In the genomic region with DNA sequence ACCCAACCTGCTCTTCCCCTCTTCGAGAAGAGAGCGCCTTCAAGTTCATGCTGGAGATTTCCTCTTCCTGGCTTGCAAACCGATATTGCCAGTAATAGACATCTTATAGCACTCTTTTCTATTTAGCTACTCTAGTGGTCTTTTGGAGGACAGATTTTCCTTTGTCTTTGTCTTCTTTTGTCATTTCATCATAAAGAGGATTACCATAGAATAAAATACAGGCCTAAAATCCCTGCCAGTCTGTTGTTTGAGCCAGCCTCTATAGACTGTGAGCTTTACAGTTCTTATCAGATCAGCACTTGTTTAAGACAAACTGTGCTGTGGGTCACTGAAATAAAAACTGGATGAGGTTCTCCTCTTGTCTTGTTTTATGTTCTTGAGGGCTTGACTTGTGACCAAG, we compare ENCODE assay signal across 25 cellular contexts.
"Had no signal": no experiment of that assay in that cellular context is flagged by ENCODE, and none has a peak within 500 bp of the region (broad histone marks: within the 10 kb centered on the region; RNA-seq: fewer than 3 reads in every experiment).

No MANE protein-coding gene starts in this region.

- FAIRE-seq: TTC549 had no signal

- H3K27me3 ChIP-seq: brain microvascular endothelial cell, cardiac muscle cell had no signal

- H3K9me3 Mint-ChIP-seq: activated CD4-positive, alpha-beta T cell treated with anti-CD3 and anti-CD28 coated beads, Interleukin-2, amount 10 ng/mL, durations not matched to agents 7 days and 5 days; activated naive CD4-positive, alpha-beta T cell treated with anti-CD3 and anti-CD28 coated beads for 36 hours; activated T-cell treated with anti-CD3 and anti-CD28 coated beads, Interleukin-2, amount 50 U/mL, for 4 hours had no signal

- H3K36me3 ChIP-seq: brain microvascular endothelial cell, cardiac muscle cell had no signal

- ATAC-seq: activated T-cell treated with anti-CD3 and anti-CD28 coated beads, Interleukin-2, amount 50 U/mL, for 4 hours; PC-3; T-cell had no signal

- H3K4me3 Mint-ChIP-seq: activated CD4-positive, alpha-beta memory T cell treated with anti-CD3 and anti-CD28 coated beads for 36 hours; activated CD4-positive, alpha-beta T cell treated with anti-CD3 and anti-CD28 coated beads, Interleukin-2, amount 10 ng/mL, durations not matched to agents 7 days and 5 days; activated naive CD4-positive, alpha-beta T cell treated with anti-CD3 and anti-CD28 coated beads for 36 hours; activated naive CD8-positive, alpha-beta T cell; activated T-cell treated with anti-CD3 and anti-CD28 coated beads, Interleukin-2, amount 50 U/mL, for 4 hours; T-cell had no signal

- H3K27ac Mint-ChIP-seq: activated CD4-positive, alpha-beta memory T cell treated with anti-CD3 and anti-CD28 coated beads for 36 hours; activated CD4-positive, alpha-beta T cell treated with anti-CD3 and anti-CD28 coated beads, Interleukin-2, amount 10 ng/mL, durations not matched to agents 7 days and 5 days; activated naive CD4-positive, alpha-beta T cell treated with anti-CD3 and anti-CD28 coated beads for 36 hours; activated naive CD8-positive, alpha-beta T cell; T-cell had no signal

- H3K27me3 Mint-ChIP-seq: activated CD4-positive, alpha-beta memory T cell treated with anti-CD3 and anti-CD28 coated beads for 36 hours; activated CD4-positive, alpha-beta T cell treated with anti-CD3 and anti-CD28 coated beads, Interleukin-2, amount 10 ng/mL, durations not matched to agents 7 days and 5 days; activated naive CD8-positive, alpha-beta T cell; T-cell had no signal

- H3K27ac ChIP-seq: brain microvascular endothelial cell, cardiac muscle cell, SK-N-MC had no signal

- H3K4me1 Mint-ChIP-seq: activated CD4-positive, alpha-beta T cell treated with anti-CD3 and anti-CD28 coated beads, Interleukin-2, amount 10 ng/mL, durations not matched to agents 7 days and 5 days; T-cell had no signal

- H3K36me3 Mint-ChIP-seq: activated CD4-positive, alpha-beta memory T cell treated with anti-CD3 and anti-CD28 coated beads for 36 hours; activated naive CD8-positive, alpha-beta T cell; T-cell had no signal

- DNase-seq: activated CD4-positive, alpha-beta memory T cell treated with anti-CD3 and anti-CD28 coated beads for 36 hours; activated CD4-positive, alpha-beta T cell treated with anti-CD3 and anti-CD28 coated beads, Interleukin-2, amount 10 ng/mL, durations not matched to agents 7 days and 5 days; activated CD4-positive, CD25-positive, alpha-beta regulatory T cell; activated CD8-positive, alpha-beta memory T cell treated with anti-CD3 and anti-CD28 coated beads for 24 hours; activated effector memory CD4-positive, alpha-beta T cell treated with anti-CD3 and anti-CD28 coated beads, Interleukin-2, amount 50 U/mL, for 16 hours; activated naive CD4-positive, alpha-beta T cell treated with anti-CD3 and anti-CD28 coated beads for 36 hours; activated T-cell treated with anti-CD3 and anti-CD28 coated beads, Interleukin-2, amount 50 U/mL, for 4 hours; amygdala; brain microvascular endothelial cell; KG1; NCI-H1048; NCI-H146; NCI-H1930; NCI-H345; NCI-H510A; NCI-H526 treated with DMSO at 0.1 percent for 48 hours; PC-3; SHP77 treated with DMSO at 0.1 percent for 48 hours; T-cell; T-helper 2 cell; T1000 had no signal

- H3K4me3 ChIP-seq: cardiac muscle cell, SK-N-MC had no signal
